10 cellular contexts compared by ENCODE assay signal in genomic region chr4:189090174-189090814, GRCh38.
A peak's percentile ranks its signal among the peaks of the same experiment; 100 is the strongest.
DNase-seq lines count a peak whose midpoint lies in the region; ATAC-seq and TF ChIP-seq lines count a peak whose summit lies in the region.
"Had no signal": no experiment of that assay in that cellular context is flagged by ENCODE, and none has a peak within 500 bp of the region (broad histone marks: within the 10 kb centered on the region; RNA-seq: fewer than 3 reads in every experiment).

No MANE protein-coding gene starts in this region.

- H3K27ac Mint-ChIP-seq in chondrocyte (ENCODE audit: unreplicated experiment) (no peak overlapping the region), neural progenitor cell (no peak overlapping the region)
- H3K27ac Mint-ChIP-seq in stimulated activated naive B cell treated with anti-CD40 and anti-IgM and Interleukin-4, amounts not matched to agents 10 μg/mL and 1 μg/mL and 100 μg/mL, for 72 hours: no peak overlapping the region
- H3K27ac Mint-ChIP-seq: T-helper 2 cell treated with Interferon-gamma antibody and Interleukin-4, amounts not matched to agents 5 μg/mL and 100 μg/mL, for 36 hours had no signal

- H3K27me3 Mint-ChIP-seq in chondrocyte (ENCODE audit: low read depth): no peaks in the 10 kb centered on the region
- no peaks in the 10 kb centered on the region for H3K27me3 Mint-ChIP-seq in neural progenitor cell (ENCODE audit: insufficient read depth, low read depth)
- no peaks in the 10 kb centered on the region for H3K27me3 Mint-ChIP-seq in stimulated activated naive B cell treated with anti-CD40 and anti-IgM and Interleukin-4, amounts not matched to agents 10 μg/mL and 1 μg/mL and 100 μg/mL, for 72 hours

- H3K36me3 ChIP-seq in neural progenitor cell: no peaks in the 10 kb centered on the region

- H3K79me2 ChIP-seq in neural progenitor cell (ENCODE audit: low read depth): no peaks in the 10 kb centered on the region

- H3K9me3 Mint-ChIP-seq in chondrocyte (ENCODE audit: low read depth) (no peaks in the 10 kb centered on the region), neural progenitor cell (no peaks in the 10 kb centered on the region)
- H3K9me3 Mint-ChIP-seq in stimulated activated naive B cell treated with anti-CD40 and anti-IgM and Interleukin-4, amounts not matched to agents 10 μg/mL and 1 μg/mL and 100 μg/mL, for 72 hours: peaks cover under 1 to 5% of the 10 kb centered on the region in 2 donors

- TF ChIP-seq CTCF in GM12873 (IDR thresholded peaks at IDR 0.05; ENCODE audit: insufficient read depth, low read depth, low read length, missing control alignments) (peak; percentile 15), chondrocyte (IDR thresholded peaks at IDR 0.05) (peak; percentile 75), neural progenitor cell (IDR thresholded peaks at IDR 0.05) (peak; percentile 73)

- no peaks in the 10 kb centered on the region for H4K20me1 ChIP-seq in neural progenitor cell (ENCODE audit: low read depth)

- H3K4me1 ChIP-seq in neural progenitor cell: peaks cover 3% of the 10 kb centered on the region

- ATAC-seq in HG02973 (IDR thresholded peaks at IDR 0.05; ENCODE audit: unreplicated experiment) (no peak), HG02970 (IDR thresholded peaks at IDR 0.05; ENCODE audit: low FRiP score, unreplicated experiment) (no peak)
- ATAC-seq in stimulated activated naive B cell treated with anti-CD40 and anti-IgM and Interleukin-4, amounts not matched to agents 10 μg/mL and 1 μg/mL and 100 μg/mL, for 72 hours (replicated peaks): no peak

- H3K4me1 Mint-ChIP-seq in chondrocyte (ENCODE audit: low read depth): peaks cover 7% of the 10 kb centered on the region
- H3K4me1 Mint-ChIP-seq in neural progenitor cell: no peaks in the 10 kb centered on the region
- no peaks in the 10 kb centered on the region for H3K4me1 Mint-ChIP-seq in stimulated activated naive B cell treated with anti-CD40 and anti-IgM and Interleukin-4, amounts not matched to agents 10 μg/mL and 1 μg/mL and 100 μg/mL, for 72 hours

- H3K4me2 ChIP-seq in neural progenitor cell: no peak overlapping the region

- no peak overlapping the region for H3K9ac ChIP-seq in neural progenitor cell

- no peak overlapping the region for H3K4me3 ChIP-seq in neural progenitor cell

- no peak overlapping the region for H3K4me3 Mint-ChIP-seq in chondrocyte (ENCODE audit: unreplicated experiment)
- H3K4me3 Mint-ChIP-seq in neural progenitor cell: no peak overlapping the region
- H3K4me3 Mint-ChIP-seq in stimulated activated naive B cell treated with anti-CD40 and anti-IgM and Interleukin-4, amounts not matched to agents 10 μg/mL and 1 μg/mL and 100 μg/mL, for 72 hours: no peak overlapping the region
- H3K4me3 Mint-ChIP-seq: T-helper 2 cell treated with Interferon-gamma antibody and Interleukin-4, amounts not matched to agents 5 μg/mL and 100 μg/mL, for 36 hours had no signal

- H3F3A ChIP-seq in neural progenitor cell (ENCODE audit: low read depth): no peaks in the 10 kb centered on the region

- no peak overlapping the region for H3K27ac ChIP-seq in neural progenitor cell

- H3K27me3 ChIP-seq in neural progenitor cell: no peaks in the 10 kb centered on the region

- no peaks in the 10 kb centered on the region for H3K36me3 Mint-ChIP-seq in chondrocyte (ENCODE audit: low read depth)
- no peaks in the 10 kb centered on the region for H3K36me3 Mint-ChIP-seq in neural progenitor cell
- no peaks in the 10 kb centered on the region for H3K36me3 Mint-ChIP-seq in stimulated activated naive B cell treated with anti-CD40 and anti-IgM and Interleukin-4, amounts not matched to agents 10 μg/mL and 1 μg/mL and 100 μg/mL, for 72 hours

- H2AFZ ChIP-seq in neural progenitor cell (replicated peaks): peak overlapping the region; percentile 70

- DNase-seq in NAMALWA (ENCODE audit: low spot score) (peak; percentile 20), chondrocyte (ENCODE audit: low spot score) (no peak), neural progenitor cell (ENCODE audit: low spot score) (peak; percentile 66), AML-193 (lab: John Stamatoyannopoulos, UW) (no peak)
- DNase-seq in stimulated activated naive B cell treated with anti-CD40 and anti-IgM and Interleukin-4, amounts not matched to agents 10 μg/mL and 1 μg/mL and 100 μg/mL, for 72 hours: no peak
- DNase-seq: anterior cingulate cortex had no signal

- no peaks in the 10 kb centered on the region for H3K9me3 ChIP-seq in neural progenitor cell (ENCODE audit: low read depth)

Comparison
In these comparisons a context has a peak if more than half of its experiments do, and no peak if none do; other contexts are left out.
1. CTCF ChIP-seq: peak in every context shown above with its lines; median percentile 75 in chondrocyte; 73 in neural progenitor cell; 15 in GM12873.
2. DNase-seq: peak in NAMALWA (single experiment) and neural progenitor cell (single experiment); none in chondrocyte (single experiment), stimulated activated naive B cell treated with anti-CD40 and anti-IgM and Interleukin-4, amounts not matched to agents 10 μg/mL and 1 μg/mL and 100 μg/mL, for 72 hours (single experiment) and AML-193 (0 of 2).